In genomic region chrX:40531056-40531826, GRCh38 we compare ENCODE assay signal across 1 cellular context.
TF ChIP-seq lines count a peak whose summit lies in the region.

No MANE protein-coding gene starts in this region.

TF ChIP-seq in HEK293, 187 proteins besides CTCF, POLR2A, EP300 and RAD21 (continued from another document and continues in another):
- no peak; the same call in 1 of the 2 replicates for TF ChIP-seq ZNF18 (tag by site-specific recombination; IDR thresholded peaks at IDR 0.05)
- TF ChIP-seq AEBP2 (tag by site-specific recombination; IDR thresholded peaks at IDR 0.05; ENCODE audit: borderline replicate concordance), result no peak
- TF ChIP-seq ZBTB21 (tag by site-specific recombination; IDR thresholded peaks at IDR 0.05), result no peak
- TF ChIP-seq PRDM6 (tag by site-specific recombination; IDR thresholded peaks at IDR 0.05), result 0 out of 2 replicates have a peak, but pooled peaks have one; percentile 10
- TF ChIP-seq ZNF510 (tag by site-specific recombination; IDR thresholded peaks at IDR 0.05; ENCODE audit: insufficient replicate concordance), result no peak
- TF ChIP-seq TSHZ1 (tag by site-specific recombination; IDR thresholded peaks at IDR 0.05; ENCODE audit: borderline replicate concordance), result no peak
- no peak for TF ChIP-seq YY2 (tag by site-specific recombination; IDR thresholded peaks at IDR 0.05)
- TF ChIP-seq ZNF501 (tag by site-specific recombination; IDR thresholded peaks at IDR 0.05), result no peak
- TF ChIP-seq SCRT1 (tag by site-specific recombination; IDR thresholded peaks at IDR 0.05; ENCODE audit: borderline replicate concordance), result peak; percentile 38; the same call in 1 of the 2 replicates
- TF ChIP-seq BCL6B (tag by site-specific recombination; IDR thresholded peaks at IDR 0.05), result no peak
- TF ChIP-seq ZFP41 (tag by site-specific recombination; IDR thresholded peaks at IDR 0.05; ENCODE audit: borderline replicate concordance), result no peak
- no peak for TF ChIP-seq ZNF292 (tag by site-specific recombination; IDR thresholded peaks at IDR 0.05; ENCODE audit: borderline replicate concordance, low read depth)
- peak; percentile 64 for TF ChIP-seq ZFHX2 (tag by site-specific recombination; conservative IDR thresholded peaks at IDR 0.05)
- TF ChIP-seq ZBTB20 (tag by site-specific recombination; IDR thresholded peaks at IDR 0.05), result peak; percentile 84
- TF ChIP-seq ZNF670 (tag by site-specific recombination; IDR thresholded peaks at IDR 0.05; ENCODE audit: low read depth), result no peak
- no peak for TF ChIP-seq ZNF169 (tag by site-specific recombination; IDR thresholded peaks at IDR 0.05)
- TF ChIP-seq ZNF639 (tag by site-specific recombination; IDR thresholded peaks at IDR 0.05), result no peak
- TF ChIP-seq ZNF837 (tag by site-specific recombination; IDR thresholded peaks at IDR 0.05), result no peak
- no peak for TF ChIP-seq ZNF174 (tag by site-specific recombination; IDR thresholded peaks at IDR 0.05)
- TF ChIP-seq ZNF239 (tag by site-specific recombination; IDR thresholded peaks at IDR 0.05), result no peak
- no peak for TF ChIP-seq ZNF132 (tag by site-specific recombination; IDR thresholded peaks at IDR 0.05; ENCODE audit: borderline replicate concordance)
- peak; percentile 52; the same call in 1 of the 2 replicates for TF ChIP-seq KLF17 (tag by site-specific recombination; IDR thresholded peaks at IDR 0.05)
- TF ChIP-seq ZBTB17 (tag by site-specific recombination; IDR thresholded peaks at IDR 0.05), result 0 out of 2 replicates have a peak, but pooled peaks have one; percentile 38
- no peak for TF ChIP-seq ZNF585B (tag by site-specific recombination; IDR thresholded peaks at IDR 0.05)
- peak; percentile 78; the same call in 1 of the 2 replicates for TF ChIP-seq TRIM28 (IDR thresholded peaks at IDR 0.05; ENCODE audit: borderline replicate concordance, low read length)
- TF ChIP-seq ZNF777 (tag by site-specific recombination; IDR thresholded peaks at IDR 0.05; ENCODE audit: borderline replicate concordance), result no peak
- TF ChIP-seq MZF1 (tag by site-specific recombination; IDR thresholded peaks at IDR 0.05; ENCODE audit: borderline replicate concordance), result peak; percentile 24; the same call in 1 of the 2 replicates
- TF ChIP-seq ZBTB7A (tag by site-specific recombination; IDR thresholded peaks at IDR 0.05; ENCODE audit: low read depth), result no peak
- no peak for TF ChIP-seq ZNF560 (tag by site-specific recombination; IDR thresholded peaks at IDR 0.05; ENCODE audit: borderline replicate concordance)
- TF ChIP-seq ZXDB (tag by site-specific recombination; IDR thresholded peaks at IDR 0.05), result peak; percentile 65; the same call in 1 of the 2 replicates
- TF ChIP-seq SCRT2 (tag by site-specific recombination; IDR thresholded peaks at IDR 0.05), result no peak
- no peak for TF ChIP-seq ZNF521 (tag by site-specific recombination; IDR thresholded peaks at IDR 0.05)
- no peak for TF ChIP-seq ZNF488 (tag by site-specific recombination; IDR thresholded peaks at IDR 0.05)
- no peak for TF ChIP-seq ZNF830 (tag by site-specific recombination; IDR thresholded peaks at IDR 0.05; ENCODE audit: low read depth)
- TF ChIP-seq ZNF214 (tag by site-specific recombination; IDR thresholded peaks at IDR 0.05; ENCODE audit: borderline replicate concordance), result no peak
- TF ChIP-seq ZNF146 (tag by site-specific recombination; IDR thresholded peaks at IDR 0.05), result no peak
- TF ChIP-seq ZBTB6 (tag by site-specific recombination; IDR thresholded peaks at IDR 0.05), result no peak
- no peak for TF ChIP-seq ZNF19 (tag by site-specific recombination; IDR thresholded peaks at IDR 0.05; ENCODE audit: low read depth)
- TF ChIP-seq ZNF514 (tag by site-specific recombination; IDR thresholded peaks at IDR 0.05), result no peak
- no peak for TF ChIP-seq ZNF354C (tag by site-specific recombination; IDR thresholded peaks at IDR 0.05; ENCODE audit: borderline replicate concordance, low read depth)
- peak; percentile 91 for TF ChIP-seq TCF7L2 (IDR thresholded peaks at IDR 0.05; ENCODE audit: borderline replicate concordance, low read depth, low read length)
- no peak for TF ChIP-seq ZNF350 (tag by site-specific recombination; IDR thresholded peaks at IDR 0.05)
- peak; percentile 36; the same call in 1 of the 2 replicates for TF ChIP-seq HIC1 (tag by site-specific recombination; IDR thresholded peaks at IDR 0.05)
- TF ChIP-seq ZNF704 (tag by site-specific recombination; IDR thresholded peaks at IDR 0.05), result no peak
- TF ChIP-seq ZNF561 (tag by site-specific recombination; IDR thresholded peaks at IDR 0.05; ENCODE audit: borderline replicate concordance), result 0 out of 2 replicates have a peak, but pooled peaks have one; percentile 18
